Comparison of ENCODE assay signal across 5 cellular contexts in the genomic region with DNA sequence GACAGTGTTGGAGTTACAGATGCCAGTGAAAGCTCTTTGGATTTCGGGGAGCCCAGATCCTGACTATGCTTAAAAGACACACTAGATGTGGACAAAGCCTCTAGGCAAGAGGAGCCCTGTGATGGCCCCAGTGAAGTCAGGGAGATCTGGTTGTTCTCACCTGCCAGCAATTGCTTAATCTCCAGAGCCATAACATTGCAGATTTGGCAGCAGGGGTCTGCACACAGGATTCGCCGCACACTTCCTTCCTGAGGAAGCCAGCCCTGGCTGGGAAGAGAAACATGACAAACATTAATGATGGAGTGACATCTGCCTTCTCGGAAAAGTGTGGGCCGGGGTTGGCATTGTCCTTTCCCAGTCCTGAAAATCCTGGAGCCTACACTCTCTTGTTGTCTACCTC.
"Had no signal": no experiment of that assay in that cellular context is flagged by ENCODE, and none has a peak within 500 bp of the region (broad histone marks: within the 10 kb centered on the region; RNA-seq: fewer than 3 reads in every experiment).

No MANE protein-coding gene starts in this region.

- ATAC-seq: GM23338, HepG2 had no signal

- H3K36me3 Mint-ChIP-seq: IgD-negative memory B cell had no signal

- H3K4me3 Mint-ChIP-seq: GM23338, H9, IgD-negative memory B cell had no signal

- DNase-seq: H9, HCEC 1CT had no signal

- H3K27ac Mint-ChIP-seq: GM23338, H9, IgD-negative memory B cell had no signal

- H3K4me1 Mint-ChIP-seq: GM23338, H9, IgD-negative memory B cell had no signal
